ENCODE assay signal across 21 cellular contexts in the genomic region with DNA sequence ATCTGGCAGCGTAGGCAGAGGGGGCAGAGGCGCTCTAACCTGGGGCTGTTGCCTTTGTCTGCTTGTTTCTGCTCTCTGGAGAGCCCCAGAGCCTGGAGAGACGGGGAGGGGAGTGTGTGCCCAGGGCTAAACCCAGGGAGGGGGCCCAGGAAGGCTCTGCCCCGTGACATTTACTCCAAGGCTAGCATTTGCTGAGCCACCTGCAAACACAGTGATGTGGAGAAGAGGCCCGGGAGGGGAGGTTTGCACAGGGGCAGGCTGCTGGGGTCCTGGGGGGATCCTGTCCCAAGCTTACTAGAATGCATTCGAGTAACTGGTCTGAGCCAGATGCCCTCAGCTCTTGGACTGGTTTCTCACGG. TPM values are rescaled to one million over a fixed set of nuclear protein-coding genes. Genes with fewer than 3 reads are reported as not detected.
"Had no signal": no experiment of that assay in that cellular context is flagged by ENCODE, and none has a peak within 500 bp of the region (broad histone marks: within the 10 kb centered on the region; RNA-seq: fewer than 3 reads in every experiment).

No MANE protein-coding gene starts in this region.

- FAIRE-seq: islet of Langerhans had no signal

- H3K4me3 ChIP-seq: ascending aorta, esophagus muscularis mucosa, heart right ventricle, tibial nerve had no signal

- H3K9me3 Mint-ChIP-seq: activated naive CD8-positive, alpha-beta T cell treated with anti-CD3 and anti-CD28 coated beads for 36 hours; activated T-cell treated with anti-CD3 and anti-CD28 coated beads, Interleukin-2, amount 50 U/mL, for 72 hours; T-helper 2 cell treated with Interferon-gamma antibody and Interleukin-4, amounts not matched to agents 5 μg/mL and 100 μg/mL, for 36 hours had no signal

- H3K36me3 ChIP-seq: ascending aorta, esophagus muscularis mucosa, heart right ventricle had no signal

- H3K9me3 ChIP-seq: ascending aorta, esophagus muscularis mucosa, heart right ventricle, tibial nerve had no signal

- H3K4me1 Mint-ChIP-seq: activated CD4-positive, alpha-beta T cell treated with anti-CD3 and anti-CD28 coated beads for 36 hours had no signal

- H3K4me1 ChIP-seq: ascending aorta had no signal

- H3K27me3 ChIP-seq: ascending aorta, brain microvascular endothelial cell had no signal

- H3K4me3 Mint-ChIP-seq: activated CD4-positive, alpha-beta T cell treated with anti-CD3 and anti-CD28 coated beads for 36 hours; activated naive CD8-positive, alpha-beta T cell treated with anti-CD3 and anti-CD28 coated beads for 36 hours; activated T-cell treated with anti-CD3 and anti-CD28 coated beads, Interleukin-2, amount 50 U/mL, for 72 hours; T-helper 2 cell treated with Interferon-gamma antibody and Interleukin-4, amounts not matched to agents 5 μg/mL and 100 μg/mL, for 36 hours had no signal

- DNase-seq: activated CD4-positive, alpha-beta T cell treated with anti-CD3 and anti-CD28 coated beads for 36 hours; activated CD4-positive, alpha-beta T cell treated with anti-CD3 and anti-CD28 coated beads, Interleukin-2, amount 50 U/mL, for 4 hours; activated CD4-positive, CD25-positive, alpha-beta regulatory T cell; activated naive CD4-positive, alpha-beta T cell treated with Interleukin-2 at 50 U/mL for 16 hours; activated naive CD8-positive, alpha-beta T cell treated with anti-CD3 and anti-CD28 coated beads for 36 hours; activated T-cell treated with anti-CD3 and anti-CD28 coated beads for 4 hours; activated T-cell treated with anti-CD3 and anti-CD28 coated beads, Interleukin-2, amount 50 U/mL, for 72 hours; brain microvascular endothelial cell; cortex of kidney; foreskin melanocyte; heart right ventricle; left ventricle myocardium superior; mammary epithelial cell; stimulated activated naive CD4-positive, alpha-beta T cell; T-helper 1 cell had no signal

- H3K27ac ChIP-seq: ascending aorta, brain microvascular endothelial cell, esophagus muscularis mucosa, heart right ventricle, tibial nerve had no signal

- H3K36me3 Mint-ChIP-seq: activated naive CD8-positive, alpha-beta T cell treated with anti-CD3 and anti-CD28 coated beads for 36 hours had no signal

- H3K27ac Mint-ChIP-seq: activated CD4-positive, alpha-beta T cell treated with anti-CD3 and anti-CD28 coated beads for 36 hours; activated naive CD8-positive, alpha-beta T cell treated with anti-CD3 and anti-CD28 coated beads for 36 hours; activated T-cell treated with anti-CD3 and anti-CD28 coated beads, Interleukin-2, amount 50 U/mL, for 72 hours; T-helper 2 cell treated with Interferon-gamma antibody and Interleukin-4, amounts not matched to agents 5 μg/mL and 100 μg/mL, for 36 hours had no signal

RNA-seq across cellular contexts. Expression of a gene that starts 11.9 kb away (rescaled TPM):
- total RNA-seq: activated CD4-positive, alpha-beta T cell treated with anti-CD3 and anti-CD28 coated beads for 36 hours; activated T-cell treated with anti-CD3 and anti-CD28 coated beads, Interleukin-2, amount 50 U/mL, for 72 hours had no signal
- polyA plus RNA-seq: neural cell had no signal
